1 cellular context compared by ENCODE assay signal in the genomic region with DNA sequence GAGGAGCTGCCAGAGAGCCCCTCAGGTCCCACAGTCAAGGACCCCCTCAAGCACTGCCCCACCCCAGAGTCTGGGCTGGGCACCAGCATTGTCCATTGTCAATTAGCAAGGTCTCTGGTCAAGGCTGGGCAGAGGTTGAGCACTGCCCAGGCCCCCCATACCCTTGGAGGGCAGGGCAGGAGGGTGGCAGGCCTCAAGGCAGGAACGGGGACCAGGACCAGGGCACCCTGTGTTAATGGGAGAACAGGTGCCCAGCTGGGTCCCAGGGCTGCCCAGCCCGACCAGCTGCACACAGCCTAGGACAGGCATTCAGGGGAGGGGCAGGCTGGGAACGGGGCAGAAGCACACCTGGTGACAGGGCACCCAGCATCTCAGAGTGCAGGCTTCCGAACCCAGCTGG.
TF ChIP-seq lines count a peak whose summit lies in the region.

No MANE protein-coding gene starts in this region.

TF ChIP-seq in IMR-90, 13 proteins besides CTCF, POLR2A, EP300 and RAD21:
- TF ChIP-seq NFE2L2 (IDR thresholded peaks at IDR 0.05; ENCODE audit: low read depth, low read length) (no peak), RCOR1 (IDR thresholded peaks at IDR 0.05; ENCODE audit: insufficient replicate concordance, low read length) (no peak), SMC3 (IDR thresholded peaks at IDR 0.05; ENCODE audit: low read depth, low read length) (no peak), CEBPB (IDR thresholded peaks at IDR 0.05; ENCODE audit: low read depth, low read length) (no peak), CHD1 (IDR thresholded peaks at IDR 0.05; ENCODE audit: low read depth, low read length) (no peak), FOS (IDR thresholded peaks at IDR 0.05; ENCODE audit: low read depth, low read length) (no peak), MAFK (IDR thresholded peaks at IDR 0.05; ENCODE audit: low read depth, low read length) (no peak), MXI1 (IDR thresholded peaks at IDR 0.05; ENCODE audit: borderline replicate concordance, low read depth, low read length) (no peak), MAZ (IDR thresholded peaks at IDR 0.05; ENCODE audit: borderline replicate concordance, low read depth, low read length) (no peak), BHLHE40 (IDR thresholded peaks at IDR 0.05; ENCODE audit: low read depth, low read length) (no peak)
- TF ChIP-seq, protein P1, sequence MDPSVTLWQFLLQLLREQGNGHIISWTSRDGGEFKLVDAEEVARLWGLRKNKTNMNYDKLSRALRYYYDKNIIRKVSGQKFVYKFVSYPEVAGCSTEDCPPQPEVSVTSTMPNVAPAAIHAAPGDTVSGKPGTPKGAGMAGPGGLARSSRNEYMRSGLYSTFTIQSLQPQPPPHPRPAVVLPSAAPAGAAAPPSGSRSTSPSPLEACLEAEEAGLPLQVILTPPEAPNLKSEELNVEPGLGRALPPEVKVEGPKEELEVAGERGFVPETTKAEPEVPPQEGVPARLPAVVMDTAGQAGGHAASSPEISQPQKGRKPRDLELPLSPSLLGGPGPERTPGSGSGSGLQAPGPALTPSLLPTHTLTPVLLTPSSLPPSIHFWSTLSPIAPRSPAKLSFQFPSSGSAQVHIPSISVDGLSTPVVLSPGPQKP (IDR thresholded peaks at IDR 0.05; ENCODE audit: borderline replicate concordance, low read depth, low read length), result no peak
